8 cellular contexts compared by ENCODE assay signal in genomic region chr16:14405611-14406537, GRCh38.
DNase-seq lines count a peak whose midpoint lies in the region; ATAC-seq, FAIRE-seq and TF ChIP-seq lines count a peak whose summit lies in the region.

No MANE protein-coding gene starts in this region.

- H3K9me3 Mint-ChIP-seq in chondrocyte (ENCODE audit: low read depth) = no peaks in the 10 kb centered on the region

- TF ChIP-seq CTCF in KMS-11 (conservative IDR thresholded peaks at IDR 0.05; ENCODE audit: low read depth, low read length) (no peak), H1 (IDR thresholded peaks at IDR 0.05; ENCODE audit: control extremely low read depth in 1 of 3, insufficient read depth in 1 of 3, low read depth in 1 of 3, low read length in 3 of 3) (no peak), chondrocyte (IDR thresholded peaks at IDR 0.05) (no peak)

- CTCF ChIA-PET in H1 (lab: Charles Lee; ENCODE audit: partially characterized antibody) = interaction anchor here (1.3 kb wide), 1 partner anchor 118 kb away, joined by 3 read pairs; no protein-coding TSS in a partner anchor

- no peak for TF ChIP-seq EP300 in H1 (IDR thresholded peaks at IDR 0.05; ENCODE audit: borderline replicate concordance in 1 of 2, low read depth in 2 of 2, low read length in 2 of 2)

- H3K27me3 ChIP-seq in KMS-11 (ENCODE audit: insufficient read depth, low read depth) (no peaks in the 10 kb centered on the region), H1 (replicated peaks in 1 of 4; ENCODE audit: control insufficient read depth in 3 of 4, extremely low read depth in 1 of 4, insufficient read depth in 3 of 4, low read length in 3 of 4) (no peaks in the 10 kb centered on the region)

- H2BK5ac ChIP-seq in H1 (ENCODE audit: low read depth, low read length) = no peak overlapping the region

- H3K9ac ChIP-seq in KMS-11 (peak overlapping the region; percentile 64), H1 (replicated peaks in 1 of 4; ENCODE audit: extremely low read depth in 1 of 4, low read depth in 3 of 4, low read length in 3 of 4) (no peak overlapping the region)

- H4K20me1 ChIP-seq in KMS-11 (ENCODE audit: insufficient read depth) (no peaks in the 10 kb centered on the region), H1 (replicated peaks in 1 of 2; ENCODE audit: control insufficient read depth in 1 of 2, insufficient read depth in 2 of 2, low read length in 2 of 2) (no peaks in the 10 kb centered on the region)

- 60% methylated on average over 29 of the region's 43 CpGs; no CpG with 5 or more reads in 1 of the 2 experiments for WGBS in H1 (ENCODE audit: extremely low coverage in 1 of 2, insufficient coverage in 1 of 2, insufficient read length in 1 of 2, insufficient replicate concordance in 2 of 2, low coverage in 1 of 2, low lambda C conversion rate in 2 of 2, missing lambda C conversion rate in 1 of 2), 2 experiments

- H2AK5ac ChIP-seq in H1 (ENCODE audit: low read depth, low read length) = no peak overlapping the region

- peak overlapping the region; percentile 26 for H4K5ac ChIP-seq in H1 (ENCODE audit: insufficient read length, low read depth, low read length)

- no peaks in the 10 kb centered on the region for H3K36me3 Mint-ChIP-seq in chondrocyte (ENCODE audit: low read depth)

- ATAC-seq in GM18858 (IDR thresholded peaks at IDR 0.05; ENCODE audit: unreplicated experiment) = peak; percentile 81
- peak; percentile 81 for ATAC-seq in GM21825 (IDR thresholded peaks at IDR 0.05; ENCODE audit: unreplicated experiment)

- no peak overlapping the region for H2BK20ac ChIP-seq in H1 (ENCODE audit: low read length)

- no peak overlapping the region for H3K4me3 ChIP-seq in KMS-11 (IDR thresholded peaks at IDR 0.05; ENCODE audit: insufficient read depth, low read depth, low read length)
- no peak overlapping the region; a peak in 1 of 8 replicates for H3K4me3 ChIP-seq in H1 (ENCODE audit: extremely low read depth in 1 of 4, insufficient read depth in 2 of 4, low read depth in 3 of 4, low read length in 4 of 4)

- H2BK120ac ChIP-seq in H1 (replicated peaks; ENCODE audit: low read depth, low read length) = no peak overlapping the region

- DNase-seq in H1 (ENCODE audit: low read depth in 1 of 2, low spot score in 2 of 2) = peak; percentile 66 to 100
- peak; percentile 7 to 27 for DNase-seq in stimulated activated CD4-positive, alpha-beta T cell treated with anti-CD3 and anti-CD28 coated beads, Interleukin-2, amount 100 ng/mL, for 48 hours
- DNase-seq in effector CD8-positive, alpha-beta T cell (lab: John Stamatoyannopoulos, UW) = no peak
- no peak for DNase-seq in NCI-H146 treated with DMSO at 0.1 percent for 48 hours (lab: John Stamatoyannopoulos, UW; ENCODE audit: unreplicated experiment)
- DNase-seq in chondrocyte (ENCODE audit: low spot score) = no peak

- H3K79me2 ChIP-seq in KMS-11 (ENCODE audit: insufficient read depth, low read depth) (no peaks in the 10 kb centered on the region), H1 (ENCODE audit: control insufficient read depth in 1 of 2, insufficient read depth in 2 of 2, low read length in 2 of 2) (no peaks in the 10 kb centered on the region)

- H3K36me3 ChIP-seq in KMS-11 (ENCODE audit: insufficient read depth) = no peaks in the 10 kb centered on the region
- H3K36me3 ChIP-seq in H1 (ENCODE audit: control insufficient read depth in 2 of 4, insufficient read depth in 4 of 4, low read length in 3 of 4) = no peaks in the 10 kb centered on the region

- POLR2A ChIA-PET in H1 (lab: Charles Lee; ENCODE audit: partially characterized antibody) = interaction anchor here (0.7 kb wide), 1 partner anchor 96 kb away, joined by 3 read pairs; no protein-coding TSS in a partner anchor

- no peaks in the 10 kb centered on the region for H3K79me1 ChIP-seq in H1 (ENCODE audit: low read depth, low read length)

- TF ChIP-seq POLR2A in H1 (IDR thresholded peaks at IDR 0.05; ENCODE audit: control extremely low read depth in 1 of 2, low read depth in 2 of 2, low read length in 2 of 2) = no peak

- H3K27ac Mint-ChIP-seq in chondrocyte (ENCODE audit: unreplicated experiment) = no peak overlapping the region

- no peak overlapping the region for H3K4me3 Mint-ChIP-seq in chondrocyte (ENCODE audit: unreplicated experiment)

- H3K27ac ChIP-seq in KMS-11 (peak overlapping the region; percentile 90), H1 (ENCODE audit: low read depth, low read length) (no peak overlapping the region)

- H3K4me2 ChIP-seq in KMS-11 = peak overlapping the region; percentile 66
- H3K4me2 ChIP-seq in H1 (ENCODE audit: insufficient read depth in 1 of 2, low read depth in 2 of 2, low read length in 2 of 2) = peak overlapping the region; percentile 26 to 58

- no peak for FAIRE-seq in H1 (lab: Jason Lieb, UNC)

- H3K23ac ChIP-seq in H1 (ENCODE audit: insufficient read length) = no peak overlapping the region

- H3K4me1 ChIP-seq in KMS-11 (ENCODE audit: low read depth, poor library complexity, severe bottlenecking) (peaks cover 52% of the 10 kb centered on the region), H1 (replicated peaks in 1 of 4; ENCODE audit: control insufficient read depth in 3 of 4, insufficient read depth in 4 of 4, low read length in 3 of 4) (peaks cover 0 to 6% (median 1%) of the 10 kb centered on the region in 4 experiments; a peak in 3 of 7 replicates)

- H2AFZ ChIP-seq in KMS-11 (ENCODE audit: low read depth) (peak overlapping the region; percentile 78), H1 (ENCODE audit: low read length) (0 out of 2 replicates have a peak overlapping the region, but pooled peaks have one; percentile 58)

- H3K4ac ChIP-seq in H1 (replicated peaks; ENCODE audit: insufficient read length, low read depth, low read length) = no peak overlapping the region

- TF ChIP-seq RAD21 in H1 (IDR thresholded peaks at IDR 0.05 in 1 of 2, conservative IDR thresholded peaks at IDR 0.05 in 1 of 2; ENCODE audit: low read depth in 2 of 2, low read length in 2 of 2) = no peak

- H3K27me3 Mint-ChIP-seq in chondrocyte (ENCODE audit: low read depth) = no peaks in the 10 kb centered on the region

- no peak overlapping the region for H4K91ac ChIP-seq in H1 (replicated peaks; ENCODE audit: insufficient read length, low read length)

- H2BK12ac ChIP-seq in H1 (ENCODE audit: low read depth, low read length) = no peak overlapping the region

- H3K14ac ChIP-seq in H1 (ENCODE audit: insufficient read length) = no peak overlapping the region

- no peak overlapping the region for H3K18ac ChIP-seq in H1 (ENCODE audit: extremely low read depth, low read length)

- H4K8ac ChIP-seq in H1 (ENCODE audit: extremely low read depth, insufficient read depth, low read length) = peak overlapping the region; percentile 85; the same call in 1 of the 2 replicates

- H3K9me3 ChIP-seq in H1 (ENCODE audit: insufficient read depth in 2 of 2, low read depth in 1 of 2, low read length in 1 of 2) = no peaks in the 10 kb centered on the region

- H3K23me2 ChIP-seq in H1 (ENCODE audit: low read depth, low read length) = no peaks in the 10 kb centered on the region

- no peak overlapping the region for H3K56ac ChIP-seq in H1 (replicated peaks; ENCODE audit: insufficient read length, low read depth, low read length)

- no peak overlapping the region for H2BK15ac ChIP-seq in H1 (ENCODE audit: low read length)

- H3K4me1 Mint-ChIP-seq in chondrocyte (ENCODE audit: low read depth) = peaks cover 40% of the 10 kb centered on the region

TF ChIP-seq in H1, 55 proteins besides CTCF, POLR2A, EP300 and RAD21:
- TF ChIP-seq JUN (IDR thresholded peaks at IDR 0.05; ENCODE audit: low read depth, low read length) (no peak), SIRT6 (IDR thresholded peaks at IDR 0.05; ENCODE audit: low read length) (no peak), GABPA (IDR thresholded peaks at IDR 0.05; ENCODE audit: borderline replicate concordance, insufficient read depth, low read length) (no peak), CHD2 (IDR thresholded peaks at IDR 0.05; ENCODE audit: low read length) (no peak), ATF3 (IDR thresholded peaks at IDR 0.05; ENCODE audit: insufficient read depth, low read depth, low read length) (no peak)

Comparison
In these comparisons a context has a peak if more than half of its experiments do, and no peak if none do; other contexts are left out.
1. DNase-seq: peak in H1 (2 of 2) and stimulated activated CD4-positive, alpha-beta T cell treated with anti-CD3 and anti-CD28 coated beads, Interleukin-2, amount 100 ng/mL, for 48 hours (2 of 2); none in effector CD8-positive, alpha-beta T cell (single experiment), NCI-H146 treated with DMSO at 0.1 percent for 48 hours (single experiment) and chondrocyte (single experiment).